1 cellular context compared by ENCODE assay signal in the genomic region with DNA sequence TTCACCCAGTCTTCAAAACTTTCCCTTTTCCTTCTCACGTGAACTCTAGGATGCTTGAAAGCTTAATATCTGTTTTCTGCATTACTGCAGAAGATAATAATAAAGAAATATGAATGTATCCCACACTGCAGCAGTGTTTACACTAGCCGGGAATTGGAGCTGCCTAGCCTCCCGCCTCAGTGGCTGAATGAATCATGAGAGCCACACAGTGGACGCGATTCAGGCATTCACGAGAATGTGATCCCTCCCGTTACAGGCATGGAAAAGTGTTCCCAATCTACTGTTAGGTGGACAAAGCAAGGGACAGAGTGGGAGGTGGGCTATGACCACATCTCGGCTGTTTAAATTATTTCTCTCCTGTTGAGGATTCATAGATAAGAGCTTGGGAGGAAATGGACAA.
TF ChIP-seq lines count a peak whose summit lies in the region.

No MANE protein-coding gene starts in this region.

TF ChIP-seq in K562, 482 proteins besides CTCF, POLR2A, EP300 and RAD21 (continued from another document):
- TF ChIP-seq, protein P1, sequence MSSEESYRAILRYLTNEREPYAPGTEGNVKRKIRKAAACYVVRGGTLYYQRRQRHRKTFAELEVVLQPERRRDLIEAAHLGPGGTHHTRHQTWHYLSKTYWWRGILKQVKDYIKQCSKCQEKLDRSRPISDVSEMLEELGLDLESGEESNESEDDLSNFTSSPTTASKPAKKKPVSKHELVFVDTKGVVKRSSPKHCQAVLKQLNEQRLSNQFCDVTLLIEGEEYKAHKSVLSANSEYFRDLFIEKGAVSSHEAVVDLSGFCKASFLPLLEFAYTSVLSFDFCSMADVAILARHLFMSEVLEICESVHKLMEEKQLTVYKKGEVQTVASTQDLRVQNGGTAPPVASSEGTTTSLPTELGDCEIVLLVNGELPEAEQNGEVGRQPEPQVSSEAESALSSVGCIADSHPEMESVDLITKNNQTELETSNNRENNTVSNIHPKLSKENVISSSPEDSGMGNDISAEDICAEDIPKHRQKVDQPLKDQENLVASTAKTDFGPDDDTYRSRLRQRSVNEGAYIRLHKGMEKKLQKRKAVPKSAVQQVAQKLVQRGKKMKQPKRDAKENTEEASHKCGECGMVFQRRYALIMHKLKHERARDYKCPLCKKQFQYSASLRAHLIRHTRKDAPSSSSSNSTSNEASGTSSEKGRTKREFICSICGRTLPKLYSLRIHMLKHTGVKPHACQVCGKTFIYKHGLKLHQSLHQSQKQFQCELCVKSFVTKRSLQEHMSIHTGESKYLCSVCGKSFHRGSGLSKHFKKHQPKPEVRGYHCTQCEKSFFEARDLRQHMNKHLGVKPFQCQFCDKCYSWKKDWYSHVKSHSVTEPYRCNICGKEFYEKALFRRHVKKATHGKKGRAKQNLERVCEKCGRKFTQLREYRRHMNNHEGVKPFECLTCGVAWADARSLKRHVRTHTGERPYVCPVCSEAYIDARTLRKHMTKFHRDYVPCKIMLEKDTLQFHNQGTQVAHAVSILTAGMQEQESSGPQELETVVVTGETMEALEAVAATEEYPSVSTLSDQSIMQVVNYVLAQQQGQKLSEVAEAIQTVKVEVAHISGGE (CRISPR knock-in tag; IDR thresholded peaks at IDR 0.05): no peak
- TF ChIP-seq POLR2G (IDR thresholded peaks at IDR 0.05; ENCODE audit: low read depth, low read length): no peak
